ENCODE assay signal across 1 cellular context in the genomic region with DNA sequence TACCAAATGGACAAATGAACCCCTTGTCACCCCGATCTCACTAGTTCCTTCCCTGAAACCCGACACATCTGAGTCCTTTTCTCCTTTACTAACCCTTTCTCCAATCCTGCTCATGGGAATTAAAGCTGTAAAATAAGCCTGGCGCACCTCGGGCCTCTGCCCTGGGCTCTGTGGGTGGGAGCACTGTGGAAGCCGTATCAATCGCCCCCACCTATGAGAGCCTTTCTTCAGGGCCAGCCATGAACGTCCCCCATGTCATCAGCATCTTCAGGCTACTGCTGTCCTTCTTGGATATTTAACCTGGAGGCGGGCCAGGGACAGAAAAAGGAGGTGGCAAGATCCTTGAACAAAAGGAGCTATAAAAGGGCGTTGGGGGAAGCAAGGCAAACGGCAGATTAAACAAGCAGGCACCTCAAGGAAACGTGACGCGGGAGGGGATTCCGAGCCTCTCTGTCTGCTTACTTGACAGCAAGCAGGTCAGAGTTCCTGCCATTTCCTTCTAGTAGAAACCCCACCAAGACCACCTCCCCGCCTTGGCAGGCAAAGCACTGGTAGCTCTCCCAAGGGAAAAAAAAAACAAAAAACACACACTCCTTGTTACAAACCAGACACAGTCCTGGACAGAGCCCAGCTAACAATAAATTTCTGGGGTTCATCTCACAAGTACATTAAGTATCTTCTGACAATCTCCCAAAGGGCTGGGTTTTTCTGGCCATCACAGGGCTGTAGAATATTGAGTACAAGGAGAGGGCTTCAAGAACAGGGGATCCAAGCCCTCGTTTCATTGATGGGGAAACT.
TF ChIP-seq lines count a peak whose summit lies in the region.

No MANE protein-coding gene starts in this region.

TF ChIP-seq in GM23338, 12 proteins besides CTCF, POLR2A, EP300 and RAD21 (continued from another document):
- TF ChIP-seq, protein P1, sequence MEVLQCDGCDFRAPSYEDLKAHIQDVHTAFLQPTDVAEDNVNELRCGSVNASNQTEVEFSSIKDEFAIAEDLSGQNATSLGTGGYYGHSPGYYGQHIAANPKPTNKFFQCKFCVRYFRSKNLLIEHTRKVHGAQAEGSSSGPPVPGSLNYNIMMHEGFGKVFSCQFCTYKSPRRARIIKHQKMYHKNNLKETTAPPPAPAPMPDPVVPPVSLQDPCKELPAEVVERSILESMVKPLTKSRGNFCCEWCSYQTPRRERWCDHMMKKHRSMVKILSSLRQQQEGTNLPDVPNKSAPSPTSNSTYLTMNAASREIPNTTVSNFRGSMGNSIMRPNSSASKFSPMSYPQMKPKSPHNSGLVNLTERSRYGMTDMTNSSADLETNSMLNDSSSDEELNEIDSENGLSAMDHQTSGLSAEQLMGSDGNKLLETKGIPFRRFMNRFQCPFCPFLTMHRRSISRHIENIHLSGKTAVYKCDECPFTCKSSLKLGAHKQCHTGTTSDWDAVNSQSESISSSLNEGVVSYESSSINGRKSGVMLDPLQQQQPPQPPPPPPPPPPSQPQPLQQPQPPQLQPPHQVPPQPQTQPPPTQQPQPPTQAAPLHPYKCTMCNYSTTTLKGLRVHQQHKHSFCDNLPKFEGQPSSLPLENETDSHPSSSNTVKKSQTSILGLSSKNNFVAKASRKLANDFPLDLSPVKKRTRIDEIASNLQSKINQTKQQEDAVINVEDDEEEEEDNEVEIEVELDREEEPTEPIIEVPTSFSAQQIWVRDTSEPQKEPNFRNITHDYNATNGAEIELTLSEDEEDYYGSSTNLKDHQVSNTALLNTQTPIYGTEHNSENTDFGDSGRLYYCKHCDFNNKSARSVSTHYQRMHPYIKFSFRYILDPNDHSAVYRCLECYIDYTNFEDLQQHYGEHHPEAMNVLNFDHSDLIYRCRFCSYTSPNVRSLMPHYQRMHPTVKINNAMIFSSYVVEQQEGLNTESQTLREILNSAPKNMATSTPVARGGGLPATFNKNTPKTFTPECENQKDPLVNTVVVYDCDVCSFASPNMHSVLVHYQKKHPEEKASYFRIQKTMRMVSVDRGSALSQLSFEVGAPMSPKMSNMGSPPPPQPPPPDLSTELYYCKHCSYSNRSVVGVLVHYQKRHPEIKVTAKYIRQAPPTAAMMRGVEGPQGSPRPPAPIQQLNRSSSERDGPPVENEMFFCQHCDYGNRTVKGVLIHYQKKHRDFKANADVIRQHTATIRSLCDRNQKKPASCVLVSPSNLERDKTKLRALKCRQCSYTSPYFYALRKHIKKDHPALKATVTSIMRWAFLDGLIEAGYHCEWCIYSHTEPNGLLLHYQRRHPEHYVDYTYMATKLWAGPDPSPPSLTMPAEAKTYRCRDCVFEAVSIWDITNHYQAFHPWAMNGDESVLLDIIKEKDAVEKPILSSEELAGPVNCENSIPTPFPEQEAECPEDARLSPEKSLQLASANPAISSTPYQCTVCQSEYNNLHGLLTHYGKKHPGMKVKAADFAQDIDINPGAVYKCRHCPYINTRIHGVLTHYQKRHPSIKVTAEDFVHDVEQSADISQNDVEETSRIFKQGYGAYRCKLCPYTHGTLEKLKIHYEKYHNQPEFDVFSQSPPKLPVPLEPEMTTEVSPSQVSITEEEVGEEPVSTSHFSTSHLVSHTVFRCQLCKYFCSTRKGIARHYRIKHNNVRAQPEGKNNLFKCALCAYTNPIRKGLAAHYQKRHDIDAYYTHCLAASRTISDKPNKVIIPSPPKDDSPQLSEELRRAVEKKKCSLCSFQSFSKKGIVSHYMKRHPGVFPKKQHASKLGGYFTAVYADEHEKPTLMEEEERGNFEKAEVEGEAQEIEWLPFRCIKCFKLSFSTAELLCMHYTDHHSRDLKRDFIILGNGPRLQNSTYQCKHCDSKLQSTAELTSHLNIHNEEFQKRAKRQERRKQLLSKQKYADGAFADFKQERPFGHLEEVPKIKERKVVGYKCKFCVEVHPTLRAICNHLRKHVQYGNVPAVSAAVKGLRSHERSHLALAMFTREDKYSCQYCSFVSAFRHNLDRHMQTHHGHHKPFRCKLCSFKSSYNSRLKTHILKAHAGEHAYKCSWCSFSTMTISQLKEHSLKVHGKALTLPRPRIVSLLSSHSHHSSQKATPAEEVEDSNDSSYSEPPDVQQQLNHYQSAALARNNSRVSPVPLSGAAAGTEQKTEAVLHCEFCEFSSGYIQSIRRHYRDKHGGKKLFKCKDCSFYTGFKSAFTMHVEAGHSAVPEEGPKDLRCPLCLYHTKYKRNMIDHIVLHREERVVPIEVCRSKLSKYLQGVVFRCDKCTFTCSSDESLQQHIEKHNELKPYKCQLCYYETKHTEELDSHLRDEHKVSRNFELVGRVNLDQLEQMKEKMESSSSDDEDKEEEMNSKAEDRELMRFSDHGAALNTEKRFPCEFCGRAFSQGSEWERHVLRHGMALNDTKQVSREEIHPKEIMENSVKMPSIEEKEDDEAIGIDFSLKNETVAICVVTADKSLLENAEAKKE (CRISPR knock-in tag; IDR thresholded peaks at IDR 0.05): no peak
- TF ChIP-seq ZNF114 (CRISPR knock-in tag; IDR thresholded peaks at IDR 0.05) (no peak), EZH2phosphoT487 (IDR thresholded peaks at IDR 0.05; ENCODE audit: unreplicated experiment) (no peak)
